In the genomic region with DNA sequence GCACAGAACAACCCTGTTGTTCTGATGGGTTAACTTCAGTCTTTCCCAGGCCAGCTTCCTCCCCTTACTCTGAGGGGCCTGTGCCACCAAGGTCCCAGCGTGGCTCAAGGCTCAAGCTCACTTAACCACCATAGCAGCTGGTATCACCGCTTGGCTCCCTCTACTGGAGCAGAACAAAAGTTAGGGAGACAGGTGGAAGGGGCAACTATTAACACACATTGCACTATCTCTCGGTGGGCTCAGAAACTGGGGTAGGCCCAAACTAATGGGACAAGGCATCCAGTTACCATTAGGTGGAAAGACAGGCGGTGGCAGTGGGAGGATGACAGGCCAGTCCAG, we compare ENCODE assay signal across 9 cellular contexts.
DNase-seq lines count a peak whose midpoint lies in the region; ATAC-seq, FAIRE-seq and TF ChIP-seq lines count a peak whose summit lies in the region.
"Had no signal": no experiment of that assay in that cellular context is flagged by ENCODE, and none has a peak within 500 bp of the region (broad histone marks: within the 10 kb centered on the region; RNA-seq: fewer than 3 reads in every experiment).

No MANE protein-coding gene starts in this region.

- peak; percentile 94 for ATAC-seq in GM12878
- peak; percentile 94 for ATAC-seq in left lobe of liver
- no peak for ATAC-seq in GM21526 (IDR thresholded peaks at IDR 0.05; ENCODE audit: low FRiP score, unreplicated experiment)
- no peak for ATAC-seq in GM21717 (IDR thresholded peaks at IDR 0.05; ENCODE audit: unreplicated experiment)

- TF ChIP-seq POLR2A in GM12878 (IDR thresholded peaks at IDR 0.05; ENCODE audit: low read depth, low read length) = no peak

- 17% methylated on average over 4 of the region's 4 CpGs for WGBS in GM12878 (ENCODE audit: insufficient coverage, insufficient replicate concordance, low lambda C conversion rate, missing lambda C conversion rate)

- H3K9me2 ChIP-seq in Loucy (replicated peaks; ENCODE audit: low read depth, low read length) = no peaks in the 10 kb centered on the region

- no peak overlapping the region for H3K4me3 ChIP-seq in A673 (ENCODE audit: low read depth, low read length, poor library complexity, severe bottlenecking)
- no peak overlapping the region for H3K4me3 ChIP-seq in Loucy (ENCODE audit: low read length, poor library complexity, severe bottlenecking)
- no peak overlapping the region for H3K4me3 ChIP-seq in GM12878

- RAD21 ChIA-PET in GM12878 (lab: Charles Lee; ENCODE audit: unreplicated experiment) = interaction anchor here (0.5 to 4.3 kb wide), 21 partner anchors 9 to 194 kb away, joined by 3 to 50 read pairs (median 4); partner anchors contain the start of gene ATL2

- H3K79me2 ChIP-seq in Loucy (ENCODE audit: insufficient read depth, low read length) (no peaks in the 10 kb centered on the region), GM12878 (ENCODE audit: control insufficient read depth, insufficient read depth, low read length) (no peaks in the 10 kb centered on the region)

- CTCF ChIA-PET in A673 (lab: Charles Lee) = interaction anchor here (0.6 to 1.2 kb wide), 4 partner anchors 21 to 587 kb away, joined by 4 to 6 read pairs (median 4); no protein-coding TSS in a partner anchor
- CTCF ChIA-PET in GM10248 (lab: Yijun Ruan, JAX) = interaction anchor here (0.6 to 4.7 kb wide), 18 partner anchors 9 to 257 kb away, joined by 3 to 28 read pairs (median 4); partner anchors contain the start of gene ATL2
- CTCF ChIA-PET in GM12878 (lab: Yijun Ruan, JAX) = interaction anchor here (0.5 to 8.4 kb wide), 23 partner anchors 9 to 1070 kb away, joined by 3 to 117 read pairs (median 5); partner anchors contain the start of gene ATL2

- H3K27ac ChIP-seq in A673 (ENCODE audit: low read depth, low read length, poor library complexity, severe bottlenecking) (no peak overlapping the region), GM12878 (ENCODE audit: control insufficient read depth, insufficient read depth) (no peak overlapping the region)

- H4K20me1 ChIP-seq in Loucy (ENCODE audit: insufficient read depth, low read length, poor library complexity, severe bottlenecking) (no peaks in the 10 kb centered on the region), GM12878 (ENCODE audit: control insufficient read depth, insufficient read depth) (no peaks in the 10 kb centered on the region)

- BruUV-seq in A673 (replicated peaks; lab: Mats Ljungman, UMichigan) (no TSS peak), GM12878 (replicated peaks; lab: Mats Ljungman, UMichigan) (no TSS peak)

- H3K4me2 ChIP-seq in Loucy (ENCODE audit: low read depth, low read length, poor library complexity, severe bottlenecking) (no peak overlapping the region), GM12878 (ENCODE audit: control insufficient read depth, insufficient read depth) (no peak overlapping the region)

- H3K27me3 ChIP-seq in A673 (replicated peaks; ENCODE audit: insufficient read depth, low read depth, low read length, poor library complexity) (no peaks in the 10 kb centered on the region), Loucy (ENCODE audit: insufficient read depth, low read length, poor library complexity, severe bottlenecking) (no peaks in the 10 kb centered on the region), GM12878 (replicated peaks in 1 of 2; ENCODE audit: control insufficient read depth in 2 of 2, insufficient read depth in 2 of 2, low read length in 1 of 2) (no peaks in the 10 kb centered on the region)

- peak; percentile 96 for FAIRE-seq in GM12878 (lab: Jason Lieb, UNC)
- FAIRE-seq: colon had no signal

- H3K9ac ChIP-seq in Loucy (ENCODE audit: low read depth, low read length, poor library complexity, severe bottlenecking) (no peak overlapping the region), GM12878 (ENCODE audit: control insufficient read depth, insufficient read depth, low read length) (no peak overlapping the region)

- in situ Hi-C loops in GM12878 (cut with MboI) = no loop called here

- H3K36me3 ChIP-seq in A673 (ENCODE audit: insufficient read depth, low read length, poor library complexity, severe bottlenecking) (no peaks in the 10 kb centered on the region), Loucy (ENCODE audit: insufficient read depth, low read length) (no peaks in the 10 kb centered on the region), GM12878 (ENCODE audit: control insufficient read depth in 2 of 2, insufficient read depth in 2 of 2, low read length in 1 of 2) (no peaks in the 10 kb centered on the region)

- no peak for TF ChIP-seq EP300 in GM12878 (IDR thresholded peaks at IDR 0.05; ENCODE audit: borderline replicate concordance in 1 of 2, control insufficient read depth in 1 of 2, low read depth in 2 of 2, low read length in 2 of 2)

- no peaks in the 10 kb centered on the region for H3F3A ChIP-seq in Loucy (ENCODE audit: low read depth)

- H3K9me3 ChIP-seq in A673 (ENCODE audit: low read depth, low read length, poor library complexity, severe bottlenecking) = no peaks in the 10 kb centered on the region
- H3K9me3 ChIP-seq in Loucy (ENCODE audit: insufficient read depth, low read depth, low read length) = no peaks in the 10 kb centered on the region
- H3K9me3 ChIP-seq in GM12878 (replicated peaks; ENCODE audit: control insufficient read depth, insufficient read depth, low read length) = no peaks in the 10 kb centered on the region

- H3K4me1 ChIP-seq in A673 (ENCODE audit: insufficient read depth, low read length, poor library complexity, severe bottlenecking) = no peaks in the 10 kb centered on the region
- no peaks in the 10 kb centered on the region for H3K4me1 ChIP-seq in Loucy (ENCODE audit: insufficient read depth, low read length, poor library complexity, severe bottlenecking)
- H3K4me1 ChIP-seq in GM12878 (ENCODE audit: control insufficient read depth, insufficient read depth, low read length) = no peaks in the 10 kb centered on the region

- TF ChIP-seq CTCF in A673 (conservative IDR thresholded peaks at IDR 0.05; ENCODE audit: low read depth, low read length) (peak; percentile 60), GM10248 (IDR thresholded peaks at IDR 0.05; ENCODE audit: control extremely low read depth, extremely low read depth, low read depth, missing control alignments) (peak; percentile 59), Loucy (conservative IDR thresholded peaks at IDR 0.05; ENCODE audit: low read length) (peak; percentile 77), GM12878 (IDR thresholded peaks at IDR 0.05 in 2 of 3, conservative IDR thresholded peaks at IDR 0.05 in 1 of 3; ENCODE audit: control insufficient read depth in 2 of 3, extremely low read depth in 1 of 3, insufficient read depth in 1 of 3, low read depth in 3 of 3, low read length in 3 of 3) (peak; percentile 68 to 76 (median 68))

- no peak overlapping the region for H2AFZ ChIP-seq in Loucy (ENCODE audit: low read length)
- H2AFZ ChIP-seq in GM12878 (ENCODE audit: control insufficient read depth, low read depth, low read length) = peak overlapping the region; percentile 61

- SMC1A ChIA-PET in GM12878 (lab: Charles Lee; ENCODE audit: uncharacterized antibody, unreplicated experiment) = interaction anchor here (0.6 to 7.6 kb wide), 17 partner anchors 9 to 189 kb away, joined by 3 to 92 read pairs (median 4); no protein-coding TSS in a partner anchor

- POLR2A ChIA-PET in A673 (lab: Charles Lee; ENCODE audit: low non-redundant PET) (no interaction called here), GM10248 (lab: Yijun Ruan, JAX) (no interaction called here), GM12878 (lab: Charles Lee) (interaction anchor here (0.9 to 1.4 kb wide), 2 partner anchors 90 to 149 kb away, joined by 3 to 4 read pairs; no protein-coding TSS in a partner anchor)

- TF ChIP-seq RAD21 in GM12878 (IDR thresholded peaks at IDR 0.05; ENCODE audit: insufficient read depth, low read depth, low read length) = peak; percentile 82

- peak; percentile 48 for DNase-seq in A673 (ENCODE audit: low spot score)
- peak; percentile 67 for DNase-seq in GM10248 (ENCODE audit: extremely low spot score)
- no peak for DNase-seq in GM12878 (ENCODE audit: low read depth, low spot score)
- DNase-seq in left lobe of liver (ENCODE audit: low spot score) = peak; percentile 49
- no peak for DNase-seq in occipital lobe (lab: John Stamatoyannopoulos, UW)

- intact Hi-C loops in A673 (cut with micrococcal nuclease; ENCODE audit: unreplicated experiment) = no loop called here
- intact Hi-C loops in GM12878 (cut with micrococcal nuclease; ENCODE audit: unreplicated experiment) = loop anchor here (1.0 to 2.0 kb wide), 2 partner anchors 89 to 149 kb away; no protein-coding TSS in a partner anchor

TF ChIP-seq in GM12878, 131 proteins besides CTCF, POLR2A, EP300 and RAD21 (continues in another document):
- TF ChIP-seq YY1 (IDR thresholded peaks at IDR 0.05; ENCODE audit: low read depth, low read length) (peak; percentile 72), SUZ12 (IDR thresholded peaks at IDR 0.05; ENCODE audit: unreplicated experiment) (no peak), ETV6 (conservative IDR thresholded peaks at IDR 0.05 in 1 of 2, IDR thresholded peaks at IDR 0.05 in 1 of 2; ENCODE audit: borderline replicate concordance in 1 of 2, low read depth in 1 of 2) (no peak), PAX8 (IDR thresholded peaks at IDR 0.05) (no peak), RUNX3 (IDR thresholded peaks at IDR 0.05; ENCODE audit: low read length) (peak; percentile 48)
- TF ChIP-seq, protein P1, sequence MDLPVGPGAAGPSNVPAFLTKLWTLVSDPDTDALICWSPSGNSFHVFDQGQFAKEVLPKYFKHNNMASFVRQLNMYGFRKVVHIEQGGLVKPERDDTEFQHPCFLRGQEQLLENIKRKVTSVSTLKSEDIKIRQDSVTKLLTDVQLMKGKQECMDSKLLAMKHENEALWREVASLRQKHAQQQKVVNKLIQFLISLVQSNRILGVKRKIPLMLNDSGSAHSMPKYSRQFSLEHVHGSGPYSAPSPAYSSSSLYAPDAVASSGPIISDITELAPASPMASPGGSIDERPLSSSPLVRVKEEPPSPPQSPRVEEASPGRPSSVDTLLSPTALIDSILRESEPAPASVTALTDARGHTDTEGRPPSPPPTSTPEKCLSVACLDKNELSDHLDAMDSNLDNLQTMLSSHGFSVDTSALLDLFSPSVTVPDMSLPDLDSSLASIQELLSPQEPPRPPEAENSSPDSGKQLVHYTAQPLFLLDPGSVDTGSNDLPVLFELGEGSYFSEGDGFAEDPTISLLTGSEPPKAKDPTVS (IDR thresholded peaks at IDR 0.05; ENCODE audit: low read depth, low read length) = no peak

Comparison
In these comparisons a context has a peak if more than half of its experiments do, and no peak if none do; other contexts are left out.
1. DNase-seq: peak in A673 (single experiment), GM10248 (single experiment) and left lobe of liver (single experiment); none in GM12878 (single experiment) and occipital lobe (single experiment).
2. ATAC-seq: peak in GM12878 (single experiment) and left lobe of liver (single experiment); none in GM21526 (single experiment) and GM21717 (single experiment).
3. Peak in every context shown above with its lines, with median percentiles within 50 percentile points of each other: CTCF ChIP-seq.